Comparison of ENCODE assay signal across 17 cellular contexts in the genomic region with DNA sequence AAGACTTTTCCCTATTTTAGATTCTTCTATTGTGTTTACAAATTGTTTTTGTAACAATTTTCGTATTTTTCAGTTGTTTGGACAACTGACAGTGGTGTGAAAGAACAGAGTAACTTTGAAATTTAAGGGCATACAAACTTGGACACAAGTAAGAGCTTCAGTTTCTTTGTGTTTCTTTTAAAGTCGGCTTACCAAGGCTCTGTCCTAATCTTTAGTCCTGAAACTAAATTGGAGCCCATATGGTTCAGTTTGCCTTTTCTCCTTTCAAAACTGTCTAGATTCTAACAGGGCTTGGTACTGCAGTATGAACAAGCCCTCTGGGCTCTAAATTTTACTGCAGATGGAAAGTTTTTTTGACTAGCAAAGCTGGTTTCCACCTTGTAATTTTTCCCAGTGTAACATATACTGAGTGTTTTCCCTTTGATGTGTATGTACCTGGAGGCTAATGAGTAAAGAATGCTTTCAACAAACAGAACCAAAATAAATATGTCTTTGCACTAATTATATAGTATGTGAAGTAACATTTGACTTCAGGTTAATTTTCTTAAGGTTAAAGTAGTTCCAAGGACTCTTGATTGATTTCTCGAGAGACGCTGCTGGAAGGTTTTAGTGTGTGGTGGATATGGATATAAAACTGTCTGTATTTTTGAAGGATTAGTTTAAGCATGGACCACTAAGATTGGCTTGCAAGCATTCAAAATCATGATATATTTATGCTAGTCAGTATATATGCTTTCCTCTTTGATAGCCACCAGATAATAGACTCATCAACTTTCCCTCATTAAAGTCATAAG. TPM values are rescaled to one million over a fixed set of nuclear protein-coding genes. Genes with fewer than 3 reads are reported as not detected.
DNase-seq lines count a peak whose midpoint lies in the region; ATAC-seq, FAIRE-seq and TF ChIP-seq lines count a peak whose summit lies in the region.
"Had no signal": no experiment of that assay in that cellular context is flagged by ENCODE, and none has a peak within 500 bp of the region (broad histone marks: within the 10 kb centered on the region; RNA-seq: fewer than 3 reads in every experiment).

No MANE protein-coding gene starts in this region.

- no peaks in the 10 kb centered on the region for H3K27me3 Mint-ChIP-seq in activated CD8-positive, alpha-beta T cell treated with anti-CD3 and anti-CD28 coated beads for 36 hours
- H3K27me3 Mint-ChIP-seq in activated CD8-positive, alpha-beta T cell treated with anti-CD3 and anti-CD28 coated beads, Interleukin-2, amount 10 ng/mL, durations not matched to agents 7 days and 5 days (ENCODE audit: low read depth), result no peaks in the 10 kb centered on the region
- no peaks in the 10 kb centered on the region for H3K27me3 Mint-ChIP-seq in progenitor cell of endocrine pancreas
- H3K27me3 Mint-ChIP-seq: activated CD4-positive, alpha-beta T cell treated with anti-CD3 and anti-CD28 coated beads, Interleukin-2, amount 10 ng/mL, durations not matched to agents 24 days and 14 days had no signal

- intact Hi-C loops in activated CD8-positive, alpha-beta T cell treated with anti-CD3 and anti-CD28 coated beads for 36 hours (cut with micrococcal nuclease), result no loop called here
- intact Hi-C loops in GM12878 (cut with micrococcal nuclease; ENCODE audit: unreplicated experiment), result loop anchor here (5.0 kb wide), 1 partner anchor 106 kb away; a partner anchor contains a TSS

- no peak overlapping the region for H2AFZ ChIP-seq in GM12878 (ENCODE audit: control insufficient read depth, low read depth, low read length)
- H2AFZ ChIP-seq in osteoblast (ENCODE audit: low read length), result no peak overlapping the region

- H3K9ac ChIP-seq in GM12878 (ENCODE audit: control insufficient read depth, insufficient read depth, low read length), result no peak overlapping the region

- peaks cover 4% of the 10 kb centered on the region for H3K36me3 Mint-ChIP-seq in activated CD8-positive, alpha-beta T cell treated with anti-CD3 and anti-CD28 coated beads for 36 hours (ENCODE audit: low read depth)
- H3K36me3 Mint-ChIP-seq in activated CD8-positive, alpha-beta T cell treated with anti-CD3 and anti-CD28 coated beads, Interleukin-2, amount 10 ng/mL, durations not matched to agents 7 days and 5 days (ENCODE audit: low read depth), result peaks cover 7% of the 10 kb centered on the region
- peaks cover 2% of the 10 kb centered on the region for H3K36me3 Mint-ChIP-seq in progenitor cell of endocrine pancreas (ENCODE audit: insufficient read depth)

- H4K20me1 ChIP-seq in GM12878 (ENCODE audit: control insufficient read depth, insufficient read depth), result no peaks in the 10 kb centered on the region
- H4K20me1 ChIP-seq in osteoblast (ENCODE audit: insufficient read depth, low read length), result peaks cover 22% of the 10 kb centered on the region

- no peak for DNase-seq in activated CD8-positive, alpha-beta T cell treated with anti-CD3 and anti-CD28 coated beads for 36 hours
- DNase-seq in activated CD8-positive, alpha-beta T cell treated with anti-CD3 and anti-CD28 coated beads, Interleukin-2, amount 10 ng/mL, durations not matched to agents 7 days and 5 days, result no peak
- DNase-seq in HEK293T (ENCODE audit: extremely low spot score) (no peak), GM12878 (ENCODE audit: low read depth, low spot score) (no peak), osteoblast (ENCODE audit: insufficient read length, low spot score, missing footprints) (no peak), BE2C (no peak), progenitor cell of endocrine pancreas (ENCODE audit: low spot score, unreplicated experiment) (no peak), NCI-H1048 (lab: John Stamatoyannopoulos, UW) (no peak)
- DNase-seq: activated CD4-positive, alpha-beta T cell treated with anti-CD3 and anti-CD28 coated beads, Interleukin-2, amount 10 ng/mL, durations not matched to agents 24 days and 14 days; activated T-cell treated with anti-CD3 and anti-CD28 coated beads, Interleukin-2, amount 50 U/mL, for 48 hours; colonic mucosa; left ventricle myocardium superior; NCI-H1694; psoas muscle; stimulated activated CD4-positive, alpha-beta T cell treated with anti-CD3 and anti-CD28 coated beads, Interleukin-12 subunit alpha, Interleukin-12 subunit beta, amount 100 ng/mL, for 4 hours; stimulated activated naive CD4-positive, alpha-beta T cell had no signal

- TF ChIP-seq CTCF in activated CD8-positive, alpha-beta T cell treated with anti-CD3 and anti-CD28 coated beads for 36 hours (IDR thresholded peaks at IDR 0.05), result no peak
- TF ChIP-seq CTCF in GM12878 (IDR thresholded peaks at IDR 0.05 in 2 of 3, conservative IDR thresholded peaks at IDR 0.05 in 1 of 3; ENCODE audit: control insufficient read depth in 2 of 3, extremely low read depth in 1 of 3, insufficient read depth in 1 of 3, low read depth in 3 of 3, low read length in 3 of 3) (no peak), osteoblast (IDR thresholded peaks at IDR 0.05; ENCODE audit: extremely low read depth, low read depth, low read length) (no peak), BE2C (IDR thresholded peaks at IDR 0.05; ENCODE audit: low read depth, low read length) (no peak), progenitor cell of endocrine pancreas (IDR thresholded peaks at IDR 0.05; ENCODE audit: unreplicated experiment) (no peak)

- H3K9me3 ChIP-seq in GM12878 (replicated peaks; ENCODE audit: control insufficient read depth, insufficient read depth, low read length), result no peaks in the 10 kb centered on the region
- H3K9me3 ChIP-seq in osteoblast (ENCODE audit: low read depth, low read length), result no peaks in the 10 kb centered on the region
- H3K9me3 ChIP-seq in BE2C, result no peaks in the 10 kb centered on the region
- H3K9me3 ChIP-seq: colonic mucosa, psoas muscle had no signal

- TF ChIP-seq POLR2A in GM12878 (IDR thresholded peaks at IDR 0.05; ENCODE audit: low read depth, low read length), result no peak

- 79% methylated on average over 4 of the region's 4 CpGs for WGBS in GM12878 (ENCODE audit: insufficient coverage, insufficient replicate concordance, low lambda C conversion rate, missing lambda C conversion rate)

- TF ChIP-seq EP300 in GM12878 (IDR thresholded peaks at IDR 0.05; ENCODE audit: borderline replicate concordance in 1 of 2, control insufficient read depth in 1 of 2, low read depth in 2 of 2, low read length in 2 of 2), result no peak

- RAD21 ChIA-PET in GM12878 (lab: Charles Lee; ENCODE audit: unreplicated experiment), result no interaction called here

- H3K36me3 ChIP-seq in GM12878 (ENCODE audit: control insufficient read depth in 2 of 2, insufficient read depth in 2 of 2, low read length in 1 of 2) (no peaks in the 10 kb centered on the region), osteoblast (ENCODE audit: insufficient read depth, low read length) (no peaks in the 10 kb centered on the region), BE2C (no peaks in the 10 kb centered on the region)
- H3K36me3 ChIP-seq: colonic mucosa had no signal

- no TSS peak for BruUV-seq in GM12878 (replicated peaks; lab: Mats Ljungman, UMichigan)

- H3K27me3 ChIP-seq in GM12878 (replicated peaks in 1 of 2; ENCODE audit: control insufficient read depth in 2 of 2, insufficient read depth in 2 of 2, low read length in 1 of 2) (no peaks in the 10 kb centered on the region), osteoblast (ENCODE audit: insufficient read depth, low read length) (no peaks in the 10 kb centered on the region), BE2C (no peaks in the 10 kb centered on the region)
- H3K27me3 ChIP-seq: colonic mucosa had no signal

- H3K79me2 ChIP-seq in GM12878 (ENCODE audit: control insufficient read depth, insufficient read depth, low read length) (peaks cover 21% of the 10 kb centered on the region), osteoblast (ENCODE audit: insufficient read depth, low read length) (peaks cover 72% of the 10 kb centered on the region)

- peaks cover 60% of the 10 kb centered on the region for H3K4me1 Mint-ChIP-seq in activated CD8-positive, alpha-beta T cell treated with anti-CD3 and anti-CD28 coated beads for 36 hours (ENCODE audit: low read depth)
- peaks cover 39% of the 10 kb centered on the region for H3K4me1 Mint-ChIP-seq in activated CD8-positive, alpha-beta T cell treated with anti-CD3 and anti-CD28 coated beads, Interleukin-2, amount 10 ng/mL, durations not matched to agents 7 days and 5 days (ENCODE audit: low read depth)
- H3K4me1 Mint-ChIP-seq in progenitor cell of endocrine pancreas (ENCODE audit: low read depth), result peaks cover 43% of the 10 kb centered on the region

- H3K27ac ChIP-seq in GM12878 (ENCODE audit: control insufficient read depth, insufficient read depth) (no peak overlapping the region), osteoblast (ENCODE audit: low read depth, low read length) (no peak overlapping the region)
- H3K27ac ChIP-seq: colonic mucosa, psoas muscle had no signal

- no peak for ATAC-seq in activated CD8-positive, alpha-beta T cell treated with anti-CD3 and anti-CD28 coated beads for 36 hours
- ATAC-seq in activated CD8-positive, alpha-beta T cell treated with anti-CD3 and anti-CD28 coated beads, Interleukin-2, amount 10 ng/mL, durations not matched to agents 7 days and 5 days, result no peak
- no peak for ATAC-seq in GM12878
- ATAC-seq: left ventricle myocardium superior, psoas muscle had no signal

- in situ Hi-C loops in GM12878 (cut with MboI), result no loop called here

- POLR2A ChIA-PET in activated CD8-positive, alpha-beta T cell treated with anti-CD3 and anti-CD28 coated beads for 36 hours (lab: Charles Lee), result interaction anchor here (0.7 kb wide), 1 partner anchor 147 kb away, joined by 3 read pairs; a partner anchor contains a TSS
- POLR2A ChIA-PET in activated CD8-positive, alpha-beta T cell treated with anti-CD3 and anti-CD28 coated beads, Interleukin-2, amount 10 ng/mL, durations not matched to agents 7 days and 5 days (lab: Charles Lee), result interaction anchor here (0.6 kb wide), 1 partner anchor 100 kb away, joined by 3 read pairs; no protein-coding TSS in a partner anchor
- POLR2A ChIA-PET in HEK293T (lab: Yijun Ruan, JAX) (interaction anchor here (1.0 kb wide), 1 partner anchor 76 kb away, joined by 4 read pairs; no protein-coding TSS in a partner anchor), GM12878 (lab: Charles Lee) (interaction anchor here (1.0 kb wide), 1 partner anchor 8 kb away, joined by 3 read pairs; no protein-coding TSS in a partner anchor)

- H3K4me3 Mint-ChIP-seq in activated CD8-positive, alpha-beta T cell treated with anti-CD3 and anti-CD28 coated beads for 36 hours, result no peak overlapping the region
- no peak overlapping the region for H3K4me3 Mint-ChIP-seq in activated CD8-positive, alpha-beta T cell treated with anti-CD3 and anti-CD28 coated beads, Interleukin-2, amount 10 ng/mL, durations not matched to agents 7 days and 5 days
- H3K4me3 Mint-ChIP-seq in progenitor cell of endocrine pancreas (ENCODE audit: low read depth), result no peak overlapping the region
- H3K4me3 Mint-ChIP-seq: activated CD4-positive, alpha-beta T cell treated with anti-CD3 and anti-CD28 coated beads, Interleukin-2, amount 10 ng/mL, durations not matched to agents 24 days and 14 days had no signal

- H3K4me1 ChIP-seq in GM12878 (ENCODE audit: control insufficient read depth, insufficient read depth, low read length) (peaks cover 15% of the 10 kb centered on the region), osteoblast (ENCODE audit: insufficient read depth, low read length) (peaks cover 37% of the 10 kb centered on the region), BE2C (peaks cover 13% of the 10 kb centered on the region)

- H3K4me3 ChIP-seq in GM12878 (no peak overlapping the region), osteoblast (ENCODE audit: insufficient read depth, low read length) (no peak overlapping the region), BE2C (ENCODE audit: low read depth, low read length) (no peak overlapping the region)
- H3K4me3 ChIP-seq: colonic mucosa, psoas muscle had no signal

- SMC1A ChIA-PET in GM12878 (lab: Charles Lee; ENCODE audit: uncharacterized antibody, unreplicated experiment), result interaction anchor here (1.2 to 1.5 kb wide), 2 partner anchors 20 to 229 kb away, joined by 3 to 6 read pairs; no protein-coding TSS in a partner anchor

- FAIRE-seq in GM12878 (lab: Jason Lieb, UNC), result no peak
- FAIRE-seq: frontal cortex had no signal

- no peaks in the 10 kb centered on the region for H3K9me3 Mint-ChIP-seq in activated CD8-positive, alpha-beta T cell treated with anti-CD3 and anti-CD28 coated beads for 36 hours
- no peaks in the 10 kb centered on the region for H3K9me3 Mint-ChIP-seq in activated CD8-positive, alpha-beta T cell treated with anti-CD3 and anti-CD28 coated beads, Interleukin-2, amount 10 ng/mL, durations not matched to agents 7 days and 5 days (ENCODE audit: insufficient read depth)
- H3K9me3 Mint-ChIP-seq in progenitor cell of endocrine pancreas (ENCODE audit: low read depth), result no peaks in the 10 kb centered on the region
- H3K9me3 Mint-ChIP-seq: activated CD4-positive, alpha-beta T cell treated with anti-CD3 and anti-CD28 coated beads, Interleukin-2, amount 10 ng/mL, durations not matched to agents 24 days and 14 days had no signal

- CTCF ChIA-PET in activated CD8-positive, alpha-beta T cell treated with anti-CD3 and anti-CD28 coated beads for 36 hours (lab: Charles Lee), result interaction anchor here (1.4 kb wide), 1 partner anchor 22 kb away, joined by 3 read pairs; no protein-coding TSS in a partner anchor
- CTCF ChIA-PET in activated CD8-positive, alpha-beta T cell treated with anti-CD3 and anti-CD28 coated beads, Interleukin-2, amount 10 ng/mL, durations not matched to agents 7 days and 5 days (lab: Charles Lee), result interaction anchor here (1.3 to 1.6 kb wide), 2 partner anchors 22 to 81 kb away, joined by 6 read pairs; no protein-coding TSS in a partner anchor
- CTCF ChIA-PET in HEK293T (lab: Yijun Ruan, JAX), result interaction anchor here (1.2 kb wide), 1 partner anchor 22 kb away, joined by 3 read pairs; no protein-coding TSS in a partner anchor
- CTCF ChIA-PET in GM12878 (lab: Yijun Ruan, JAX), result interaction anchor here (0.6 to 1.5 kb wide), 2 partner anchors 36 to 119 kb away, joined by 3 to 4 read pairs; no protein-coding TSS in a partner anchor

- H3K4me2 ChIP-seq in GM12878 (ENCODE audit: control insufficient read depth, insufficient read depth), result peak overlapping the region; percentile 3
- H3K4me2 ChIP-seq in osteoblast (ENCODE audit: insufficient read depth, low read length), result peak overlapping the region; percentile 10

- no peak for TF ChIP-seq RAD21 in GM12878 (IDR thresholded peaks at IDR 0.05; ENCODE audit: insufficient read depth, low read depth, low read length)

- peak overlapping the region; percentile 69 for H3K27ac Mint-ChIP-seq in activated CD8-positive, alpha-beta T cell treated with anti-CD3 and anti-CD28 coated beads for 36 hours
- H3K27ac Mint-ChIP-seq in activated CD8-positive, alpha-beta T cell treated with anti-CD3 and anti-CD28 coated beads, Interleukin-2, amount 10 ng/mL, durations not matched to agents 7 days and 5 days, result no peak overlapping the region
- no peak overlapping the region for H3K27ac Mint-ChIP-seq in progenitor cell of endocrine pancreas
- H3K27ac Mint-ChIP-seq: activated CD4-positive, alpha-beta T cell treated with anti-CD3 and anti-CD28 coated beads, Interleukin-2, amount 10 ng/mL, durations not matched to agents 24 days and 14 days had no signal

RNA-seq across cellular contexts. Expression of a gene that starts 4.1 kb away (rescaled TPM):
- 10 to 100 TPM; 27.2 to 29.5 TPM for total RNA-seq in activated CD8-positive, alpha-beta T cell treated with anti-CD3 and anti-CD28 coated beads for 36 hours
- 10 to 100 TPM; 24.5 to 26.0 TPM for total RNA-seq in activated CD8-positive, alpha-beta T cell treated with anti-CD3 and anti-CD28 coated beads, Interleukin-2, amount 10 ng/mL, durations not matched to agents 7 days and 5 days
- 50.2 and 54.1 TPM in 2 replicates for total RNA-seq in GM12878 (2013; cell fraction: nucleolus; rRNA removed)
- 12.5 and 13.5 TPM in 2 replicates for total RNA-seq in GM12878 (2014; rRNA removed)
- 12.4 and 12.9 TPM in 2 replicates for total RNA-seq in GM12878 (2014; rRNA removed; fragmentation: Illumina TruSeq; extraction: Trizol)
- total RNA-seq in GM12878 (2021), result 20.8 and 21.8 TPM in 2 replicates
- polyA plus RNA-seq in GM12878 (2011; ENCODE audit: low read depth), result 3.7 TPM
- 12.5 and 15.1 TPM in 2 replicates for polyA plus RNA-seq in GM12878 (2011; rRNA removed)
- 7.9 and 9.5 TPM in 2 replicates for polyA plus RNA-seq in GM12878 (2011; cell fraction: cytosol; rRNA removed)
- polyA plus RNA-seq in GM12878 (2011; cell fraction: nucleus; rRNA removed), result 8.6 and 9.1 TPM in 2 replicates
- 5.2 and 5.4 TPM in 2 replicates for polyA plus RNA-seq in GM12878 (2012)
- polyA plus RNA-seq in GM12878 (2014; fragmentation: Illumina TruSeq; extraction: Trizol), result 8.4 and 9.8 TPM in 2 replicates
- polyA plus RNA-seq in GM12878 (2014; fragmentation: Nextera tagmentation; extraction: Ambion mirVana), result 1 to 10 TPM; 3.8 to 3.9 TPM
- 9.0 and 10.0 TPM in 2 replicates for polyA plus RNA-seq in GM12878 (2014; rRNA removed)
- 10 to 100 TPM; 18.5 to 20.0 TPM for polyA plus RNA-seq in GM12878 (2016; fragmentation: Nextera tagmentation; extraction: Ambion mirVana)
- 21.4 and 38.2 TPM in 2 replicates for polyA minus RNA-seq in GM12878 (2011; rRNA and poly(A)+ RNA removed)
- 9.4 and 10.4 TPM in 2 replicates for polyA minus RNA-seq in GM12878 (2011; cell fraction: cytosol; rRNA and poly(A)+ RNA removed)
- polyA minus RNA-seq in GM12878 (2011; cell fraction: nucleus; rRNA and poly(A)+ RNA removed), result 7.0 and 15.6 TPM in 2 replicates
- 23.5 and 25.6 TPM in 2 replicates for total RNA-seq in osteoblast
- polyA plus RNA-seq in BE2C (2012; ENCODE audit: insufficient read depth, insufficient read length, low read depth), result 4.9 TPM
- total RNA-seq in progenitor cell of endocrine pancreas, result 50.0 and 50.3 TPM in 2 replicates
